In genomic region chr6:155561262-155561970, GRCh38 we compare ENCODE assay signal across 15 cellular contexts.
"Had no signal": no experiment of that assay in that cellular context is flagged by ENCODE, and none has a peak within 500 bp of the region (broad histone marks: within the 10 kb centered on the region; RNA-seq: fewer than 3 reads in every experiment).

No MANE protein-coding gene starts in this region.

- H3K27me3 Mint-ChIP-seq: progenitor cell of endocrine pancreas had no signal

- H3K4me1 ChIP-seq: foreskin keratinocyte had no signal

- DNase-seq: activated CD4-positive, alpha-beta T cell treated with anti-CD3 and anti-CD28 coated beads for 1 hour; activated CD4-positive, alpha-beta T cell treated with anti-CD3 and anti-CD28 coated beads, Interleukin-2, amount 50 U/mL, for 48 hours; activated gamma-delta T cell; activated naive CD8-positive, alpha-beta T cell treated with anti-CD3 and anti-CD28 coated beads for 36 hours; activated T-cell treated with anti-CD3 and anti-CD28 coated beads, Interleukin-2, amount 50 U/mL, for 48 hours; anterior cingulate cortex; foreskin keratinocyte; mesenchymal stem cell; nucleus accumbens; stimulated activated CD4-positive, alpha-beta T cell treated with anti-CD3 and anti-CD28 coated beads, Interleukin-12 subunit alpha, Interleukin-12 subunit beta, amount 100 ng/mL, for 4 hours; stimulated activated CD8-positive, alpha-beta memory T cell treated with anti-CD3 and anti-CD28 coated beads, Interleukin-4, amount 100 ng/mL, for 48 hours; stimulated activated naive CD8-positive, alpha-beta T cell treated with anti-CD3 and anti-CD28 coated beads, Interleukin-15, Interleukin-2, amounts not matched to agents 100 U/mL and 50 U/mL, for 24 hours; T-helper 9 cell had no signal

- H3K27ac ChIP-seq: foreskin keratinocyte had no signal

- H3K36me3 Mint-ChIP-seq: activated naive CD8-positive, alpha-beta T cell treated with anti-CD3 and anti-CD28 coated beads for 36 hours; natural killer cell treated with Interleukin-12 subunit alpha and Interleukin-12 subunit beta and Interleukin-15 and Interleukin-18, amount 100 ng/mL, for 72 hours had no signal

- H3K27me3 ChIP-seq: foreskin keratinocyte had no signal

- H3K9me3 Mint-ChIP-seq: activated naive CD8-positive, alpha-beta T cell treated with anti-CD3 and anti-CD28 coated beads for 36 hours; natural killer cell treated with Interleukin-12 subunit alpha and Interleukin-12 subunit beta and Interleukin-15 and Interleukin-18, amount 100 ng/mL, for 72 hours had no signal

- H3K27ac Mint-ChIP-seq: activated naive CD8-positive, alpha-beta T cell treated with anti-CD3 and anti-CD28 coated beads for 36 hours; natural killer cell treated with Interleukin-12 subunit alpha and Interleukin-12 subunit beta and Interleukin-15 and Interleukin-18, amount 100 ng/mL, for 72 hours; progenitor cell of endocrine pancreas had no signal

- H3K4me3 Mint-ChIP-seq: activated naive CD8-positive, alpha-beta T cell treated with anti-CD3 and anti-CD28 coated beads for 36 hours; natural killer cell treated with Interleukin-12 subunit alpha and Interleukin-12 subunit beta and Interleukin-15 and Interleukin-18, amount 100 ng/mL, for 72 hours had no signal

- H3K4me1 Mint-ChIP-seq: activated naive CD8-positive, alpha-beta T cell treated with anti-CD3 and anti-CD28 coated beads for 36 hours had no signal
